ENCODE assay signal across 14 cellular contexts in genomic region chr14:90179357-90179756, GRCh38.
DNase-seq lines count a peak whose midpoint lies in the region; ATAC-seq and TF ChIP-seq lines count a peak whose summit lies in the region.
"Had no signal": no experiment of that assay in that cellular context is flagged by ENCODE, and none has a peak within 500 bp of the region (broad histone marks: within the 10 kb centered on the region; RNA-seq: fewer than 3 reads in every experiment).

No MANE protein-coding gene starts in this region.

- no peaks in the 10 kb centered on the region for H3K36me3 ChIP-seq in SJCRH30
- no peaks in the 10 kb centered on the region for H3K36me3 ChIP-seq in cardiac muscle cell
- no peaks in the 10 kb centered on the region for H3K36me3 ChIP-seq in left ventricle myocardium inferior
- H3K36me3 ChIP-seq in upper lobe of right lung = no peaks in the 10 kb centered on the region
- H3K36me3 ChIP-seq: HAP-1 had no signal

- intact Hi-C loops in left ventricle myocardium inferior (cut with micrococcal nuclease) (no loop called here), upper lobe of right lung (cut with DNase I) (no loop called here)

- H3K27ac ChIP-seq in SJCRH30 (no peak overlapping the region), cardiac muscle cell (peak overlapping the region; percentile 68), left ventricle myocardium inferior (replicated peaks) (peak overlapping the region; percentile 71), upper lobe of right lung (no peak overlapping the region)
- H3K27ac ChIP-seq: C4-2B, GM23248, HL-60 had no signal

- H3K9me3 ChIP-seq in SJCRH30 (replicated peaks) (no peaks in the 10 kb centered on the region), cardiac muscle cell (ENCODE audit: low read depth) (no peaks in the 10 kb centered on the region), left ventricle myocardium inferior (replicated peaks) (peaks cover 4% of the 10 kb centered on the region), upper lobe of right lung (no peaks in the 10 kb centered on the region)
- H3K9me3 ChIP-seq: Caco-2, HAP-1 had no signal

- H3K27me3 ChIP-seq in SJCRH30 = no peaks in the 10 kb centered on the region
- H3K27me3 ChIP-seq in cardiac muscle cell = no peaks in the 10 kb centered on the region
- no peaks in the 10 kb centered on the region for H3K27me3 ChIP-seq in left ventricle myocardium inferior (ENCODE audit: low read depth)
- H3K27me3 ChIP-seq in upper lobe of right lung = no peaks in the 10 kb centered on the region

- ATAC-seq in upper lobe of right lung = no peak

- H3K4me3 ChIP-seq in SJCRH30 (no peak overlapping the region), cardiac muscle cell (no peak overlapping the region), left ventricle myocardium inferior (peak overlapping the region; percentile 15), upper lobe of right lung (no peak overlapping the region)
- H3K4me3 ChIP-seq: GM23248, HAP-1 had no signal

- TF ChIP-seq CTCF in cardiac muscle cell (IDR thresholded peaks at IDR 0.05; ENCODE audit: low read depth, low read length) (no peak), left ventricle myocardium inferior (IDR thresholded peaks at IDR 0.05; ENCODE audit: borderline replicate concordance) (no peak), upper lobe of right lung (IDR thresholded peaks at IDR 0.05) (no peak)

- H3K4me1 ChIP-seq in SJCRH30 = no peaks in the 10 kb centered on the region
- peaks cover 18% of the 10 kb centered on the region for H3K4me1 ChIP-seq in cardiac muscle cell (ENCODE audit: low read depth)
- H3K4me1 ChIP-seq in left ventricle myocardium inferior = peaks cover 16% of the 10 kb centered on the region
- no peaks in the 10 kb centered on the region for H3K4me1 ChIP-seq in upper lobe of right lung
- H3K4me1 ChIP-seq: Caco-2, HAP-1 had no signal

- DNase-seq in Ammon's horn (ENCODE audit: low spot score) (peak; percentile 29), SJCRH30 (peak; percentile 27 to 66), cardiac muscle cell (ENCODE audit: low read depth in 1 of 2, low spot score in 1 of 2) (peak in 1 of 2 donors; percentile 10), left ventricle myocardium inferior (no peak), midbrain (lab: John Stamatoyannopoulos, UW) (no peak), upper lobe of right lung (no peak), NCI-H2227 treated with DMSO at 0.1 percent for 48 hours (lab: John Stamatoyannopoulos, UW) (no peak)
- DNase-seq in activated CD8-positive, alpha-beta memory T cell treated with anti-CD3 and anti-CD28 coated beads for 24 hours = no peak
- DNase-seq: Caco-2; CD4-positive, alpha-beta T cell; GM23248 had no signal

Comparison
In these comparisons a context has a peak if more than half of its experiments do, and no peak if none do; other contexts are left out.
1. DNase-seq: peak in Ammon's horn (single experiment) and SJCRH30 (2 of 2); none in left ventricle myocardium inferior (single experiment), midbrain (single experiment), activated CD8-positive, alpha-beta memory T cell treated with anti-CD3 and anti-CD28 coated beads for 24 hours (single experiment), upper lobe of right lung (single experiment) and NCI-H2227 treated with DMSO at 0.1 percent for 48 hours (single experiment).
2. H3K27ac ChIP-seq: peak in cardiac muscle cell (single experiment) and left ventricle myocardium inferior (single experiment); none in SJCRH30 (single experiment) and upper lobe of right lung (single experiment).